In genomic region chr6:6688283-6688682, GRCh38 we compare ENCODE assay signal across 11 cellular contexts.
DNase-seq lines count a peak whose midpoint lies in the region; ATAC-seq and TF ChIP-seq lines count a peak whose summit lies in the region.
"Had no signal": no experiment of that assay in that cellular context is flagged by ENCODE, and none has a peak within 500 bp of the region (broad histone marks: within the 10 kb centered on the region; RNA-seq: fewer than 3 reads in every experiment).

No MANE protein-coding gene starts in this region.

- intact Hi-C loops in heart right ventricle (cut with DNase I) (loop anchor here in 3 of 10 donors (5.0 to 10.0 kb wide), 2 partner anchors 34 to 557 kb away; no protein-coding TSS in a partner anchor), cardiac septum (cut with DNase I) (no loop called here)

- ATAC-seq in heart right ventricle (no peak), foreskin keratinocyte (no peak), HG02870 (IDR thresholded peaks at IDR 0.05; ENCODE audit: unreplicated experiment) (no peak), HG03159 (IDR thresholded peaks at IDR 0.05; ENCODE audit: unreplicated experiment) (no peak)
- no peak for ATAC-seq in stimulated activated naive CD8-positive, alpha-beta T cell treated with anti-CD3 and anti-CD28 coated beads, Interleukin-15, Interleukin-2, amounts not matched to agents 100 U/mL and 50 U/mL, for 24 hours

- peaks cover 0 to 8% (median 0%) of the 10 kb centered on the region in 11 donors for H3K9me3 ChIP-seq in heart right ventricle

- WGBS in heart right ventricle, 2 donors = 63 to 73% methylated on average over 1 of the region's 1 CpG

- no peak for DNase-seq in heart right ventricle
- DNase-seq in cardiac septum (ENCODE audit: low spot score) = no peak
- DNase-seq in OCI-M1 (lab: John Stamatoyannopoulos, UW) = peak; percentile 77
- no peak for DNase-seq in foreskin keratinocyte
- no peak for DNase-seq in amygdala (lab: John Stamatoyannopoulos, UW)
- no peak for DNase-seq in stimulated activated naive CD8-positive, alpha-beta T cell treated with anti-CD3 and anti-CD28 coated beads, Interleukin-15, Interleukin-2, amounts not matched to agents 100 U/mL and 50 U/mL, for 24 hours
- DNase-seq: NCI-H2227 treated with DMSO at 0.1 percent for 48 hours had no signal

- no peak for TF ChIP-seq CTCF in heart right ventricle (IDR thresholded peaks at IDR 0.05)
- TF ChIP-seq CTCF in foreskin keratinocyte (conservative IDR thresholded peaks at IDR 0.05) = no peak

- H3K27ac ChIP-seq in heart right ventricle (peak overlapping the region in 9 of 10 donors; percentile 48 to 94 (median 88)), foreskin keratinocyte (peak overlapping the region; percentile 96)
- H3K27ac ChIP-seq: BLaER1 had no signal

- no peaks in the 10 kb centered on the region for H3K36me3 ChIP-seq in heart right ventricle

- H3K4me1 ChIP-seq in heart right ventricle = peaks cover 0 to 71% (median 41%) of the 10 kb centered on the region in 9 donors
- H3K4me1 ChIP-seq in foreskin keratinocyte = peaks cover 35% of the 10 kb centered on the region

- no peak overlapping the region for H3K4me3 ChIP-seq in heart right ventricle
- H3K4me3 ChIP-seq: BLaER1, lung had no signal

- no peaks in the 10 kb centered on the region for H3K27me3 ChIP-seq in heart right ventricle
- no peaks in the 10 kb centered on the region for H3K27me3 ChIP-seq in foreskin keratinocyte
- H3K27me3 ChIP-seq: BLaER1 had no signal
